ENCODE assay signal across 9 cellular contexts in the genomic region with DNA sequence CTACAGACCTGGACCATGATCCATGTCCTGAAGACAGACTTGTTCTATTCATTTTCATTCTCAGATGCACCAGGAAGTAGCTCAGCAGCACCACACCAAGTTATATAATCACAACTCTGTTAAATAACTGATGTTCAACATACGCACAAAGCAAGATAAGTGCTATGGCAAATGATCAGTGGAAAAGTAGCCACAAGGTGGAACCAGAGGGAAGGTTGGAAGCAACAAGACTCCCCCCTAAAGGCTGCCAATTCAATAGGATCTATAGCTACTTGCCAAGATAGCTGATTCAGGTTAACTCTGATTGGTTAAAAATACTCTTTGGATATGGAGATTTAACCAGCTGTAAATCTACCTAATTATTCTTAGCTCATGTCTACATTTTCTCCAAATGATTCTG. TPM values are rescaled to one million over a fixed set of nuclear protein-coding genes. Genes with fewer than 3 reads are reported as not detected.
DNase-seq lines count a peak whose midpoint lies in the region; ATAC-seq and TF ChIP-seq lines count a peak whose summit lies in the region.
"Had no signal": no experiment of that assay in that cellular context is flagged by ENCODE, and none has a peak within 500 bp of the region (broad histone marks: within the 10 kb centered on the region; RNA-seq: fewer than 3 reads in every experiment).

No MANE protein-coding gene starts in this region.

- no peak overlapping the region for H3K4me3 ChIP-seq in vagina

- H3K4me1 ChIP-seq in vagina = no peaks in the 10 kb centered on the region

- H3K4me3 Mint-ChIP-seq in brain = no peak overlapping the region

- no peak overlapping the region for H3K27ac Mint-ChIP-seq in brain

- no peak overlapping the region for H3K27ac ChIP-seq in vagina

- H3K36me3 Mint-ChIP-seq in brain = no peaks in the 10 kb centered on the region

- no peaks in the 10 kb centered on the region for H3K36me3 ChIP-seq in vagina

- no peaks in the 10 kb centered on the region for H3K4me1 Mint-ChIP-seq in brain

- no peak for ATAC-seq in HG03457 (IDR thresholded peaks at IDR 0.05; ENCODE audit: unreplicated experiment)
- ATAC-seq in activated CD4-positive, CD25-positive, alpha-beta regulatory T cell treated with anti-CD3 and anti-CD28 coated beads, Interleukin-2, amount 50 U/mL, for 24 hours = no peak

- peaks cover 3% of the 10 kb centered on the region for H3K27me3 Mint-ChIP-seq in brain

- no peak for TF ChIP-seq POLR2A in vagina (IDR thresholded peaks at IDR 0.05)

- intact Hi-C loops in vagina (cut with DNase I) = no loop called here

- no peaks in the 10 kb centered on the region for H3K27me3 ChIP-seq in vagina

- peak; percentile 50 to 66 for TF ChIP-seq CTCF in brain (conservative IDR thresholded peaks at IDR 0.05)
- TF ChIP-seq CTCF in vagina (IDR thresholded peaks at IDR 0.05) = no peak

- no peaks in the 10 kb centered on the region for H3K9me3 Mint-ChIP-seq in brain

- H3K9me3 ChIP-seq in vagina = no peaks in the 10 kb centered on the region

- peak; percentile 36 for DNase-seq in D341Med (ENCODE audit: low spot score)
- peak; percentile 30 for DNase-seq in MV-4-11 (lab: John Stamatoyannopoulos, UW)
- DNase-seq in mucosa of gallbladder (ENCODE audit: low spot score) = peak; percentile 25
- DNase-seq in vagina (ENCODE audit: extremely low spot score in 2 of 2) = no peak
- DNase-seq in activated CD4-positive, CD25-positive, alpha-beta regulatory T cell (lab: John Stamatoyannopoulos, UW) = no peak
- DNase-seq: T-helper 2 cell had no signal

RNA-seq across cellular contexts. Expression of a gene that starts 23.7 kb away (rescaled TPM):
- not detected for polyA plus RNA-seq in brain (ENCODE audit: insufficient read depth, low read depth, low replicate concordance)
- not detected for total RNA-seq in mucosa of gallbladder
- total RNA-seq in vagina = not detected

Comparison
In these comparisons a context has a peak if more than half of its experiments do, and no peak if none do; other contexts are left out.
1. DNase-seq: peak in D341Med (single experiment), MV-4-11 (single experiment) and mucosa of gallbladder (single experiment); none in vagina (0 of 2) and activated CD4-positive, CD25-positive, alpha-beta regulatory T cell (0 of 4).
2. CTCF ChIP-seq: peak in brain (2 of 2); none in vagina (0 of 3).